In the genomic region with DNA sequence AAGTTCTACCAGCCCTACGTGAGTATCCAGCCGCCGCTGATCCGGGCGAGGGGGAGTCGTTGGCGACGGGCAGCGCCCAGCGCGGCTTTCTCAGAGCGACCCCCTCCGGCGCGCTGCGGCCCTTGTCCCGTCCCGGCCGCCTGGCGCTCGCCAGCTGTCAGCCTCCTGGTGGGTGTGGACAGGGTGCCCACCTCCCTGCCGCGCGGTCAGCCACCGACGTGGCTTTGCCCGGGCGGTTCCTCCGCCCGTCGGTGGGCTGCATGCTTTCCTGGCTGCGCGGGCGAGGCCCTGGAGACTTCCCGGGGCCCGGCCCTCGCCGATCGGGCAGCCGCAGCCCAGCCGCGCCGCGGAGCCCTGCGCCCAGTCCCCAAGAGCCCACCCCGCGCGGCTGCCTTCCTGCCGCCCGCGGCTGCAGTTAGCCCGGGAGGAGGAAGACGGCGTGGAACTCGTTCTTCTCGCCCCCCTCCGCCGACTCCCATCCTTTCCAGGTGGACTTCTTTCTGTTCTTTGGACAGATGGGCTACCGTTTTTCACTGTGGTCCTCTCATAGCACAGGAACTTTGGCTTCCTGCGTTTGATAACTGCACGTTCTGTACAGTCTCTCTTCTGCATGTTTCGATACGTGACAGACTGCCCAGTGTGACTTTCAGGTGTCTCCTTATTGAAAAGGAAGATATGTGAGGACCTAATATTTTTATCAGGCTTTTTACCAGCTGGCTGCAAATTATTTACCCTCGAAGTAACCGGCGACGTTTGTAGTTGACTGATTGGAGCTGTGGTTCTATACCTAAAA, we compare ENCODE assay signal across 1 cellular context.
A peak's percentile ranks its signal among the peaks of the same experiment; 100 is the strongest.
TF ChIP-seq lines count a peak whose summit lies in the region.

No MANE protein-coding gene starts in this region.

TF ChIP-seq in HepG2, 621 proteins besides CTCF, POLR2A, EP300 and RAD21 (continued from another document):
- TF ChIP-seq ZBTB43 (CRISPR knock-in tag; conservative IDR thresholded peaks at IDR 0.05) (no peak), ZNF180 (CRISPR knock-in tag; IDR thresholded peaks at IDR 0.05; ENCODE audit: borderline replicate concordance, low read depth) (no peak), SMAD3 (CRISPR knock-in tag; IDR thresholded peaks at IDR 0.05) (no peak), HINFP (CRISPR knock-in tag; IDR thresholded peaks at IDR 0.05; ENCODE audit: low read depth) (no peak), ZNF143 (CRISPR knock-in tag; IDR thresholded peaks at IDR 0.05) (no peak), ZNF687 (CRISPR knock-in tag; IDR thresholded peaks at IDR 0.05) (peak; percentile 7; the same call in 1 of the 2 replicates), ZNF749 (CRISPR knock-in tag; IDR thresholded peaks at IDR 0.05; ENCODE audit: borderline replicate concordance) (no peak), HOXA5 (CRISPR knock-in tag; IDR thresholded peaks at IDR 0.05) (0 out of 2 replicates have a peak, but pooled peaks have one; percentile 9), ERF (CRISPR knock-in tag; IDR thresholded peaks at IDR 0.05) (no peak), ZNF24 (IDR thresholded peaks at IDR 0.05) (no peak), MAZ (IDR thresholded peaks at IDR 0.05; ENCODE audit: borderline replicate concordance, low read depth, low read length) (peak; percentile 55; the same call in 1 of the 2 replicates), MAZ (CRISPR knock-in tag; IDR thresholded peaks at IDR 0.05; ENCODE audit: low read depth) (peak; percentile 76; the same call in 1 of the 2 replicates), ZIK1 (CRISPR knock-in tag; IDR thresholded peaks at IDR 0.05; ENCODE audit: borderline replicate concordance, low read depth) (no peak), REXO4 (CRISPR knock-in tag; IDR thresholded peaks at IDR 0.05; ENCODE audit: borderline replicate concordance) (no peak), MEIS2 (CRISPR knock-in tag; IDR thresholded peaks at IDR 0.05) (peak; percentile 76), ZNF256 (CRISPR knock-in tag; conservative IDR thresholded peaks at IDR 0.05) (0 out of 2 replicates have a peak, but pooled peaks have one; percentile 12), POGZ (CRISPR knock-in tag; IDR thresholded peaks at IDR 0.05) (no peak), RARG (CRISPR knock-in tag; IDR thresholded peaks at IDR 0.05; ENCODE audit: low read depth) (no peak), ZFP91 (CRISPR knock-in tag; IDR thresholded peaks at IDR 0.05; ENCODE audit: borderline replicate concordance) (peak; percentile 78; the same call in 1 of the 2 replicates), U2AF1 (optimal IDR thresholded peaks at IDR 0.05; ENCODE audit: low read depth, low read length) (peak; percentile 30), ZNF552 (CRISPR knock-in tag; IDR thresholded peaks at IDR 0.05; ENCODE audit: borderline replicate concordance) (no peak), ZNF589 (CRISPR knock-in tag; conservative IDR thresholded peaks at IDR 0.05) (no peak), BCL6 (CRISPR knock-in tag; IDR thresholded peaks at IDR 0.05) (no peak), PCBP2 (optimal IDR thresholded peaks at IDR 0.05; ENCODE audit: low read depth, low read length, poor library complexity, severe bottlenecking) (no peak), ZNF672 (CRISPR knock-in tag; IDR thresholded peaks at IDR 0.05) (no peak), ZFP36L1 (CRISPR knock-in tag; IDR thresholded peaks at IDR 0.05) (no peak), HNF4G (IDR thresholded peaks at IDR 0.05; ENCODE audit: borderline replicate concordance, low read depth, low read length) (no peak), HNF4G (CRISPR knock-in tag; IDR thresholded peaks at IDR 0.05; ENCODE audit: borderline replicate concordance, low read depth) (no peak), KLF12 (CRISPR knock-in tag; IDR thresholded peaks at IDR 0.05; ENCODE audit: borderline replicate concordance) (no peak; the same call in 1 of the 2 replicates), ZNF326 (CRISPR knock-in tag; IDR thresholded peaks at IDR 0.05; ENCODE audit: borderline replicate concordance) (no peak), ZFYVE20 (CRISPR knock-in tag; IDR thresholded peaks at IDR 0.05; ENCODE audit: borderline replicate concordance, low read depth) (no peak), ZZZ3 (CRISPR knock-in tag; IDR thresholded peaks at IDR 0.05; ENCODE audit: borderline replicate concordance) (no peak), ARNTL (CRISPR knock-in tag; IDR thresholded peaks at IDR 0.05) (no peak), ZSCAN12 (CRISPR knock-in tag; IDR thresholded peaks at IDR 0.05) (no peak), ZNF570 (CRISPR knock-in tag; IDR thresholded peaks at IDR 0.05; ENCODE audit: borderline replicate concordance) (no peak), ELK4 (CRISPR knock-in tag; IDR thresholded peaks at IDR 0.05; ENCODE audit: borderline replicate concordance) (no peak), RELA (CRISPR knock-in tag; IDR thresholded peaks at IDR 0.05) (no peak), ZGPAT (CRISPR knock-in tag; IDR thresholded peaks at IDR 0.05) (peak; percentile 64), ZNF674 (CRISPR knock-in tag; IDR thresholded peaks at IDR 0.05; ENCODE audit: low read depth) (no peak), GATA4 (IDR thresholded peaks at IDR 0.05; ENCODE audit: borderline replicate concordance, low read depth) (no peak), ZNF605 (CRISPR knock-in tag; IDR thresholded peaks at IDR 0.05) (no peak)
- TF ChIP-seq, protein P1, sequence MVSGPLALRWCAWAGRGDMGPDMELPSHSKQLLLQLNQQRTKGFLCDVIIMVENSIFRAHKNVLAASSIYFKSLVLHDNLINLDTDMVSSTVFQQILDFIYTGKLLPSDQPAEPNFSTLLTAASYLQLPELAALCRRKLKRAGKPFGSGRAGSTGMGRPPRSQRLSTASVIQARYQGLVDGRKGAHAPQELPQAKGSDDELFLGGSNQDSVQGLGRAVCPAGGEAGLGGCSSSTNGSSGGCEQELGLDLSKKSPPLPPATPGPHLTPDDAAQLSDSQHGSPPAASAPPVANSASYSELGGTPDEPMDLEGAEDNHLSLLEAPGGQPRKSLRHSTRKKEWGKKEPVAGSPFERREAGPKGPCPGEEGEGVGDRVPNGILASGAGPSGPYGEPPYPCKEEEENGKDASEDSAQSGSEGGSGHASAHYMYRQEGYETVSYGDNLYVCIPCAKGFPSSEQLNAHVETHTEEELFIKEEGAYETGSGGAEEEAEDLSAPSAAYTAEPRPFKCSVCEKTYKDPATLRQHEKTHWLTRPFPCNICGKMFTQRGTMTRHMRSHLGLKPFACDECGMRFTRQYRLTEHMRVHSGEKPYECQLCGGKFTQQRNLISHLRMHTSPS (CRISPR knock-in tag; IDR thresholded peaks at IDR 0.05; ENCODE audit: low read depth) = no peak; the same call in 1 of the 2 replicates
- TF ChIP-seq, protein P2, sequence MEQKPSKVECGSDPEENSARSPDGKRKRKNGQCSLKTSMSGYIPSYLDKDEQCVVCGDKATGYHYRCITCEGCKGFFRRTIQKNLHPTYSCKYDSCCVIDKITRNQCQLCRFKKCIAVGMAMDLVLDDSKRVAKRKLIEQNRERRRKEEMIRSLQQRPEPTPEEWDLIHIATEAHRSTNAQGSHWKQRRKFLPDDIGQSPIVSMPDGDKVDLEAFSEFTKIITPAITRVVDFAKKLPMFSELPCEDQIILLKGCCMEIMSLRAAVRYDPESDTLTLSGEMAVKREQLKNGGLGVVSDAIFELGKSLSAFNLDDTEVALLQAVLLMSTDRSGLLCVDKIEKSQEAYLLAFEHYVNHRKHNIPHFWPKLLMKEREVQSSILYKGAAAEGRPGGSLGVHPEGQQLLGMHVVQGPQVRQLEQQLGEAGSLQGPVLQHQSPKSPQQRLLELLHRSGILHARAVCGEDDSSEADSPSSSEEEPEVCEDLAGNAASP (CRISPR knock-in tag; IDR thresholded peaks at IDR 0.05; ENCODE audit: borderline replicate concordance) = 0 out of 2 replicates have a peak, but pooled peaks have one; percentile 5
- TF ChIP-seq, protein P3, sequence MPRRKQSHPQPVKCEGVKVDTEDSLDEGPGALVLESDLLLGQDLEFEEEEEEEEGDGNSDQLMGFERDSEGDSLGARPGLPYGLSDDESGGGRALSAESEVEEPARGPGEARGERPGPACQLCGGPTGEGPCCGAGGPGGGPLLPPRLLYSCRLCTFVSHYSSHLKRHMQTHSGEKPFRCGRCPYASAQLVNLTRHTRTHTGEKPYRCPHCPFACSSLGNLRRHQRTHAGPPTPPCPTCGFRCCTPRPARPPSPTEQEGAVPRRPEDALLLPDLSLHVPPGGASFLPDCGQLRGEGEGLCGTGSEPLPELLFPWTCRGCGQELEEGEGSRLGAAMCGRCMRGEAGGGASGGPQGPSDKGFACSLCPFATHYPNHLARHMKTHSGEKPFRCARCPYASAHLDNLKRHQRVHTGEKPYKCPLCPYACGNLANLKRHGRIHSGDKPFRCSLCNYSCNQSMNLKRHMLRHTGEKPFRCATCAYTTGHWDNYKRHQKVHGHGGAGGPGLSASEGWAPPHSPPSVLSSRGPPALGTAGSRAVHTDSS (CRISPR knock-in tag; conservative IDR thresholded peaks at IDR 0.05) = no peak
TF ChIP-seq in HepG2: peak in this region for 64.
